In the genomic region with DNA sequence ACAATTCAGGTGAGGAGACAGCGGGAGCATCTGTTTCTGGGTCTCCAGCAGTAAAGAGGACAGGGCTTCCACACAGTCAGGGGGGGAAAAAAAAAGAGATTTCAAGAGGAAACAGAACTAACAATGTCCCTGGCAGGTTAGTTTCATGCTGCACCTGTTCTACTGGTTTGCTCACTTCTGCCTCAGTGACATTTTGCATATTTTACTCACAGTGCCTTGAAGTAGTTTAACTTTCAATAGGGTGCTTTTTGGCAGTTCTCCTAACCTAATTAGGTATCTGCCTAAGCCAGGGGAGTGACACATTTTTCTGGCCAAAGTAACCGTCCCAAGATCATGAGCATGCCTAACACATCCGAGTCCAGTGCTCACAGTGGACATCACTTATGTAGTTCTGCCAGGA, we compare ENCODE assay signal across 35 cellular contexts.
DNase-seq lines count a peak whose midpoint lies in the region; ATAC-seq and TF ChIP-seq lines count a peak whose summit lies in the region.
"Had no signal": no experiment of that assay in that cellular context is flagged by ENCODE, and none has a peak within 500 bp of the region (broad histone marks: within the 10 kb centered on the region; RNA-seq: fewer than 3 reads in every experiment).

No MANE protein-coding gene starts in this region.

- POLR2A ChIA-PET in activated CD4-positive, alpha-beta memory T cell treated with anti-CD3 and anti-CD28 coated beads, Interleukin-2, amount 10 ng/mL, durations not matched to agents 7 days and 5 days (lab: Charles Lee) = no interaction called here

- H3K36me3 ChIP-seq in testis (ENCODE audit: low read depth, missing control alignments) (no peaks in the 10 kb centered on the region), BE2C (no peaks in the 10 kb centered on the region)
- H3K36me3 ChIP-seq: adrenal gland, stomach, upper lobe of left lung had no signal

- intact Hi-C loops in testis (cut with DNase I; ENCODE audit: low total_unique reads) = no loop called here

- H3K4me3 ChIP-seq in testis = no peak overlapping the region
- no peak overlapping the region for H3K4me3 ChIP-seq in BE2C (ENCODE audit: low read depth, low read length)
- H3K4me3 ChIP-seq: adrenal gland, body of pancreas, mucosa of descending colon, stomach, upper lobe of left lung had no signal

- ATAC-seq in esophagus mucosa (peak; percentile 74), HG03520 (IDR thresholded peaks at IDR 0.05; ENCODE audit: unreplicated experiment) (no peak)
- ATAC-seq: activated CD8-positive, alpha-beta memory T cell treated with anti-CD3 and anti-CD28 coated beads, Interleukin-2, amount 10 ng/mL, durations not matched to agents 7 days and 5 days; body of pancreas; left ventricle myocardium superior; mucosa of descending colon; natural killer cell treated with Interleukin-12 subunit alpha and Interleukin-12 subunit beta and Interleukin-15 and Interleukin-18, amount 100 ng/mL, for 72 hours had no signal

- no peaks in the 10 kb centered on the region for H3K36me3 Mint-ChIP-seq in activated CD4-positive, alpha-beta memory T cell treated with anti-CD3 and anti-CD28 coated beads, Interleukin-2, amount 10 ng/mL, durations not matched to agents 7 days and 5 days (ENCODE audit: low read depth)
- H3K36me3 Mint-ChIP-seq: activated CD8-positive, alpha-beta memory T cell treated with anti-CD3 and anti-CD28 coated beads, Interleukin-2, amount 10 ng/mL, durations not matched to agents 7 days and 5 days; natural killer cell treated with Interleukin-12 subunit alpha and Interleukin-12 subunit beta and Interleukin-15 and Interleukin-18, amount 100 ng/mL, for 72 hours; WTC11 had no signal

- H3K27ac Mint-ChIP-seq in activated CD4-positive, alpha-beta memory T cell treated with anti-CD3 and anti-CD28 coated beads, Interleukin-2, amount 10 ng/mL, durations not matched to agents 7 days and 5 days = no peak overlapping the region
- H3K27ac Mint-ChIP-seq: activated CD8-positive, alpha-beta memory T cell treated with anti-CD3 and anti-CD28 coated beads, Interleukin-2, amount 10 ng/mL, durations not matched to agents 7 days and 5 days; activated naive CD4-positive, alpha-beta T cell treated with anti-CD3 and anti-CD28 coated beads for 36 hours; activated T-helper 1 cell treated with anti-CD3 and anti-CD28 coated beads, Interleukin-12 subunit alpha, Interleukin-12 subunit beta, Interleukin-2, Interleukin-4 antibody, amounts not matched to agents 30 ng/mL and 10 ng/mL and 1 ng/mL, durations not matched to agents 14 hours and 24 hours and 36 hours; HFFc6; natural killer cell treated with Interleukin-12 subunit alpha and Interleukin-12 subunit beta and Interleukin-15 and Interleukin-18, amount 100 ng/mL, for 72 hours; WTC11 had no signal

- H3K27me3 ChIP-seq in testis = no peaks in the 10 kb centered on the region
- H3K27me3 ChIP-seq in BE2C = no peaks in the 10 kb centered on the region
- H3K27me3 ChIP-seq: adrenal gland, body of pancreas, upper lobe of left lung had no signal

- no peaks in the 10 kb centered on the region for H3K9me3 Mint-ChIP-seq in activated CD4-positive, alpha-beta memory T cell treated with anti-CD3 and anti-CD28 coated beads, Interleukin-2, amount 10 ng/mL, durations not matched to agents 7 days and 5 days
- H3K9me3 Mint-ChIP-seq: activated naive CD4-positive, alpha-beta T cell treated with anti-CD3 and anti-CD28 coated beads for 36 hours; activated T-helper 1 cell treated with anti-CD3 and anti-CD28 coated beads, Interleukin-12 subunit alpha, Interleukin-12 subunit beta, Interleukin-2, Interleukin-4 antibody, amounts not matched to agents 30 ng/mL and 10 ng/mL and 1 ng/mL, durations not matched to agents 14 hours and 24 hours and 36 hours; HFFc6; natural killer cell treated with Interleukin-12 subunit alpha and Interleukin-12 subunit beta and Interleukin-15 and Interleukin-18, amount 100 ng/mL, for 72 hours; WTC11 had no signal

- H3K27me3 Mint-ChIP-seq in activated CD4-positive, alpha-beta memory T cell treated with anti-CD3 and anti-CD28 coated beads, Interleukin-2, amount 10 ng/mL, durations not matched to agents 7 days and 5 days = peaks cover 22% of the 10 kb centered on the region

- peak; percentile 19 for DNase-seq in DMS53 treated with DMSO at 0.1 percent for 48 hours (lab: John Stamatoyannopoulos, UW; ENCODE audit: unreplicated experiment)
- peak; percentile 64 for DNase-seq in NCI-H345 treated with DMSO at 0.1 percent for 48 hours (lab: John Stamatoyannopoulos, UW; ENCODE audit: unreplicated experiment)
- DNase-seq in pons (ENCODE audit: low spot score) = peak; percentile 14
- no peak for DNase-seq in testis
- no peak for DNase-seq in BE2C
- DNase-seq in activated CD4-positive, alpha-beta memory T cell treated with anti-CD3 and anti-CD28 coated beads, Interleukin-2, amount 10 ng/mL, durations not matched to agents 7 days and 5 days = no peak
- DNase-seq: activated CD4-positive, alpha-beta T cell treated with anti-CD3 and anti-CD28 coated beads, Interleukin-2, amount 50 U/mL, for 1 hour; activated CD8-positive, alpha-beta memory T cell treated with anti-CD3 and anti-CD28 coated beads, Interleukin-2, amount 10 ng/mL, durations not matched to agents 7 days and 5 days; activated naive CD4-positive, alpha-beta T cell treated with anti-CD3 and anti-CD28 coated beads for 36 hours; adrenal gland; Caco-2; cerebellar nuclear complex; GOT3; HFFc6; hypothalamus; IMR-90; left ventricle myocardium superior; mucosa of descending colon; NCI-H1417 treated with DMSO at 0.1 percent for 48 hours; NCI-H2081; NCI-H446; retina; Right ventricle myocardium superior; small intestine; stimulated activated CD4-positive, alpha-beta T cell treated with anti-CD3 and anti-CD28 coated beads, Interleukin-1b, Interleukin-23, amount 100 ng/mL, for 48 hours; stimulated activated CD8-positive, alpha-beta memory T cell treated with anti-CD3 and anti-CD28 coated beads, Interleukin-4, amount 100 ng/mL, for 48 hours; stomach; T-helper 9 cell; upper lobe of left lung had no signal

- no peak overlapping the region for H3K4me3 Mint-ChIP-seq in activated CD4-positive, alpha-beta memory T cell treated with anti-CD3 and anti-CD28 coated beads, Interleukin-2, amount 10 ng/mL, durations not matched to agents 7 days and 5 days
- H3K4me3 Mint-ChIP-seq: activated CD8-positive, alpha-beta memory T cell treated with anti-CD3 and anti-CD28 coated beads, Interleukin-2, amount 10 ng/mL, durations not matched to agents 7 days and 5 days; activated naive CD4-positive, alpha-beta T cell treated with anti-CD3 and anti-CD28 coated beads for 36 hours; activated T-helper 1 cell treated with anti-CD3 and anti-CD28 coated beads, Interleukin-12 subunit alpha, Interleukin-12 subunit beta, Interleukin-2, Interleukin-4 antibody, amounts not matched to agents 30 ng/mL and 10 ng/mL and 1 ng/mL, durations not matched to agents 14 hours and 24 hours and 36 hours; HFFc6; natural killer cell treated with Interleukin-12 subunit alpha and Interleukin-12 subunit beta and Interleukin-15 and Interleukin-18, amount 100 ng/mL, for 72 hours; WTC11 had no signal

- CTCF ChIA-PET in activated CD4-positive, alpha-beta memory T cell treated with anti-CD3 and anti-CD28 coated beads, Interleukin-2, amount 10 ng/mL, durations not matched to agents 7 days and 5 days (lab: Charles Lee) = no interaction called here

- TF ChIP-seq CTCF in testis (IDR thresholded peaks at IDR 0.05) (no peak), BE2C (IDR thresholded peaks at IDR 0.05; ENCODE audit: low read depth, low read length) (no peak)

- 77 to 79% methylated on average over 3 of the region's 3 CpGs for WGBS in testis, 2 donors

- H3K4me1 ChIP-seq in testis (no peaks in the 10 kb centered on the region), BE2C (peaks cover 11% of the 10 kb centered on the region)
- H3K4me1 ChIP-seq: adrenal gland, body of pancreas, Caco-2, stomach had no signal

- H3K27ac ChIP-seq in testis = no peak overlapping the region
- H3K27ac ChIP-seq: adrenal gland, body of pancreas, stomach, upper lobe of left lung had no signal

- TF ChIP-seq POLR2A in testis (IDR thresholded peaks at IDR 0.05) = no peak

- no peaks in the 10 kb centered on the region for H3K4me1 Mint-ChIP-seq in activated CD4-positive, alpha-beta memory T cell treated with anti-CD3 and anti-CD28 coated beads, Interleukin-2, amount 10 ng/mL, durations not matched to agents 7 days and 5 days
- H3K4me1 Mint-ChIP-seq: activated CD8-positive, alpha-beta memory T cell treated with anti-CD3 and anti-CD28 coated beads, Interleukin-2, amount 10 ng/mL, durations not matched to agents 7 days and 5 days had no signal

- no peaks in the 10 kb centered on the region for H3K9me3 ChIP-seq in testis
- no peaks in the 10 kb centered on the region for H3K9me3 ChIP-seq in BE2C
- H3K9me3 ChIP-seq: adrenal gland, body of pancreas, Caco-2, mucosa of descending colon, stomach, upper lobe of left lung had no signal

Comparison
In these comparisons a context has a peak if more than half of its experiments do, and no peak if none do; other contexts are left out.
1. DNase-seq: peak in DMS53 treated with DMSO at 0.1 percent for 48 hours (single experiment), NCI-H345 treated with DMSO at 0.1 percent for 48 hours (single experiment) and pons (single experiment); none in testis (single experiment), BE2C (single experiment) and activated CD4-positive, alpha-beta memory T cell treated with anti-CD3 and anti-CD28 coated beads, Interleukin-2, amount 10 ng/mL, durations not matched to agents 7 days and 5 days (single experiment).